In genomic region chr14:44428239-44428924, GRCh38 we compare ENCODE assay signal across 1 cellular context.
TF ChIP-seq lines count a peak whose summit lies in the region.

No MANE protein-coding gene starts in this region.

TF ChIP-seq in GM23338, 12 proteins besides CTCF, POLR2A, EP300 and RAD21:
- TF ChIP-seq ZNF462 (CRISPR knock-in tag; IDR thresholded peaks at IDR 0.05): no peak
- TF ChIP-seq ETS1 (IDR thresholded peaks at IDR 0.05): no peak
- no peak for TF ChIP-seq EZH2 (IDR thresholded peaks at IDR 0.05; ENCODE audit: low read depth, unreplicated experiment)
- TF ChIP-seq STAT1 (IDR thresholded peaks at IDR 0.05; ENCODE audit: unreplicated experiment): no peak
- TF ChIP-seq ZNF114 (CRISPR knock-in tag; IDR thresholded peaks at IDR 0.05): no peak
- no peak for TF ChIP-seq EZH2phosphoT487 (IDR thresholded peaks at IDR 0.05; ENCODE audit: unreplicated experiment)
- no peak for TF ChIP-seq REST (IDR thresholded peaks at IDR 0.05; ENCODE audit: unreplicated experiment)
- TF ChIP-seq ZNF331 (CRISPR knock-in tag; IDR thresholded peaks at IDR 0.05; ENCODE audit: low read depth): no peak
- TF ChIP-seq JUNB (IDR thresholded peaks at IDR 0.05; ENCODE audit: unreplicated experiment): no peak
- no peak for TF ChIP-seq NANOG (IDR thresholded peaks at IDR 0.05; ENCODE audit: borderline replicate concordance)
- no peak for TF ChIP-seq POLR2AphosphoS5 (IDR thresholded peaks at IDR 0.05; ENCODE audit: low read depth)
- no peak for TF ChIP-seq CREB1 (CRISPR knock-in tag; IDR thresholded peaks at IDR 0.05; ENCODE audit: low read depth)
